16 cellular contexts compared by ENCODE assay signal in the genomic region with DNA sequence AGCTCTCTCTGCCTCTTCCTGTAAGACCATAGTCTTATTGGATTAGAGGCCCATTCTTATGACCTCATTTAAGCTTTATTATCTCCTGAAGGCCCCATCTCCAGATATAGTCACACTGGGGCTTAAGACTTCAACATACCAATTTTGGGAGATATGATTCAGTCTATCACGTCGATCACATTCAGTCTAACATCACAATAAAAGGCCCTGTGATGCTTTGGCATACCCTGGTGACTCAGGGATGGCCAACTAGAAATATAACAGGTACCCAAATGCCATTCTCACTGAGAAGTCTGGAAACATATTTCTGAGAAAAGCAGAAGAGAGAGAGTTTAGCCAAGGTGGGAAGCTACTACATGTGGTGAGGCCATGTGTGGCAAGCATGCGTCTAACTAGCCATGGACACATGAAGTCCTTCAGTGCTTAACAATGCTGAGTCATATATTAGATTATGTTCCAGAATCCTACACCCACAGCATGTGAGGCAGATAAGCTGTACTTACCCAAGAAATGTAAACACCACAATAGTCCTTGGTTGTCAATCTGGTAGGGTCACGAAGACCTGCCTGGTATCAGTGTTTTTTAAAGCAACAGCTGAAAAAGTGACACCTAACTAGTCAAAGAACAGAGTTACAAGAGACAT.
DNase-seq lines count a peak whose midpoint lies in the region; ATAC-seq, FAIRE-seq and TF ChIP-seq lines count a peak whose summit lies in the region.
"Had no signal": no experiment of that assay in that cellular context is flagged by ENCODE, and none has a peak within 500 bp of the region (broad histone marks: within the 10 kb centered on the region; RNA-seq: fewer than 3 reads in every experiment).

No MANE protein-coding gene starts in this region.

- intact Hi-C loops in mucosa of descending colon (cut with DNase I, micrococcal nuclease), result no loop called here
- intact Hi-C loops in sciatic nerve (cut with DNase I), result no loop called here

- H2BK15ac ChIP-seq in H1 (ENCODE audit: low read length), result no peak overlapping the region

- TF ChIP-seq EP300 in H1 (IDR thresholded peaks at IDR 0.05; ENCODE audit: borderline replicate concordance in 1 of 2, low read depth in 2 of 2, low read length in 2 of 2), result no peak

- H3K27me3 ChIP-seq in GM23248 (replicated peaks; ENCODE audit: insufficient read depth) (no peaks in the 10 kb centered on the region), H1 (replicated peaks in 1 of 4; ENCODE audit: control insufficient read depth in 3 of 4, extremely low read depth in 1 of 4, insufficient read depth in 3 of 4, low read length in 3 of 4) (peaks cover 0 to 9% (median 4%) of the 10 kb centered on the region in 4 experiments; a peak in 3 of 7 replicates)
- H3K27me3 ChIP-seq: tibial artery had no signal

- no peak overlapping the region for H3K18ac ChIP-seq in H1 (ENCODE audit: extremely low read depth, low read length)

- H3K23me2 ChIP-seq in H1 (ENCODE audit: low read depth, low read length), result no peaks in the 10 kb centered on the region

- H3K9me2 ChIP-seq in GM23248 (ENCODE audit: insufficient read depth), result no peaks in the 10 kb centered on the region

- no peak overlapping the region for H3K23ac ChIP-seq in H1 (ENCODE audit: insufficient read length)

- H2BK120ac ChIP-seq in H1 (replicated peaks; ENCODE audit: low read depth, low read length), result no peak overlapping the region

- POLR2A ChIA-PET in H1 (lab: Charles Lee; ENCODE audit: partially characterized antibody), result interaction anchor here (1.0 kb wide), 1 partner anchor 494 kb away, joined by 3 read pairs; no protein-coding TSS in a partner anchor

- TF ChIP-seq RAD21 in H1 (IDR thresholded peaks at IDR 0.05 in 1 of 2, conservative IDR thresholded peaks at IDR 0.05 in 1 of 2; ENCODE audit: low read depth in 2 of 2, low read length in 2 of 2), result no peak

- no peaks in the 10 kb centered on the region for H3K79me2 ChIP-seq in GM23248 (ENCODE audit: insufficient read depth)
- no peaks in the 10 kb centered on the region for H3K79me2 ChIP-seq in H1 (ENCODE audit: control insufficient read depth in 1 of 2, insufficient read depth in 2 of 2, low read length in 2 of 2)

- 86 to 87% methylated on average over 4 of the region's 4 CpGs for WGBS in GM23248 (ENCODE audit: low coverage in 1 of 2, low lambda C conversion rate in 2 of 2, missing lambda C conversion rate in 2 of 2), 2 experiments
- WGBS in H1 (ENCODE audit: extremely low coverage in 1 of 2, insufficient coverage in 1 of 2, insufficient read length in 1 of 2, insufficient replicate concordance in 2 of 2, low coverage in 1 of 2, low lambda C conversion rate in 2 of 2, missing lambda C conversion rate in 1 of 2), 2 experiments, result 86% methylated on average over 4 of the region's 4 CpGs; no CpG with 5 or more reads in 1 of the 2 experiments

- H3K4me2 ChIP-seq in GM23248 (ENCODE audit: unreplicated experiment) (no peak overlapping the region), H1 (ENCODE audit: insufficient read depth in 1 of 2, low read depth in 2 of 2, low read length in 2 of 2) (no peak overlapping the region)
- H3K4me2 ChIP-seq: KMS-11 had no signal

- no peaks in the 10 kb centered on the region for H3F3A ChIP-seq in GM23248 (ENCODE audit: insufficient read depth)

- no peak overlapping the region for H4K91ac ChIP-seq in H1 (replicated peaks; ENCODE audit: insufficient read length, low read length)

- no peak overlapping the region for H3K14ac ChIP-seq in H1 (ENCODE audit: insufficient read length)

- peak; percentile 77 for ATAC-seq in mucosa of descending colon
- ATAC-seq in sciatic nerve, result no peak
- ATAC-seq in HG03565 (IDR thresholded peaks at IDR 0.05; ENCODE audit: unreplicated experiment), result no peak
- ATAC-seq in GM19455 (IDR thresholded peaks at IDR 0.05; ENCODE audit: unreplicated experiment), result no peak
- ATAC-seq: naive thymus-derived CD4-positive, alpha-beta T cell had no signal

- H4K20me1 ChIP-seq in GM23248 (ENCODE audit: insufficient read depth) (no peaks in the 10 kb centered on the region), H1 (replicated peaks in 1 of 2; ENCODE audit: control insufficient read depth in 1 of 2, insufficient read depth in 2 of 2, low read length in 2 of 2) (no peaks in the 10 kb centered on the region)

- DNase-seq in GM23248 (peak; percentile 61), NB4 (ENCODE audit: low read depth) (peak; percentile 8), H1 (ENCODE audit: low read depth in 1 of 2, low spot score in 2 of 2) (no peak), mucosa of descending colon (no peak), sciatic nerve (ENCODE audit: low spot score) (no peak), COLO829 (ENCODE audit: low spot score) (no peak)
- DNase-seq: H7; naive thymus-derived CD4-positive, alpha-beta T cell; tibial artery had no signal

- no peak overlapping the region for H3K56ac ChIP-seq in H1 (replicated peaks; ENCODE audit: insufficient read length, low read depth, low read length)

- H3K9ac ChIP-seq in GM23248 (no peak overlapping the region), H1 (replicated peaks in 1 of 4; ENCODE audit: extremely low read depth in 1 of 4, low read depth in 3 of 4, low read length in 3 of 4) (no peak overlapping the region)
- H3K9ac ChIP-seq: KMS-11 had no signal

- TF ChIP-seq POLR2A in NB4 (IDR thresholded peaks at IDR 0.05; ENCODE audit: extremely low read depth, insufficient read length) (no peak), H1 (IDR thresholded peaks at IDR 0.05; ENCODE audit: control extremely low read depth in 1 of 2, low read depth in 2 of 2, low read length in 2 of 2) (no peak)

- H2AFZ ChIP-seq in GM23248, result no peak overlapping the region
- no peak overlapping the region for H2AFZ ChIP-seq in H1 (ENCODE audit: low read length)

- in situ Hi-C loops in GM23248 (cut with MboI), result no loop called here

- TF ChIP-seq CTCF in NB4 (IDR thresholded peaks at IDR 0.05; ENCODE audit: low read depth, low read length), result no peak
- TF ChIP-seq CTCF in H1 (IDR thresholded peaks at IDR 0.05; ENCODE audit: control extremely low read depth in 1 of 3, insufficient read depth in 1 of 3, low read depth in 1 of 3, low read length in 3 of 3), result no peak
- no peak for TF ChIP-seq CTCF in mucosa of descending colon (IDR thresholded peaks at IDR 0.05)

- H3K27ac ChIP-seq in GM23248 (no peak overlapping the region), H1 (ENCODE audit: low read depth, low read length) (no peak overlapping the region)
- H3K27ac ChIP-seq: KMS-11, skin epidermis, tibial artery had no signal

- H2AK5ac ChIP-seq in H1 (ENCODE audit: low read depth, low read length), result no peak overlapping the region

- H3K4me3 ChIP-seq in GM23248 (no peak overlapping the region), NB4 (ENCODE audit: low read depth, low read length) (no peak overlapping the region), H1 (ENCODE audit: extremely low read depth in 1 of 4, insufficient read depth in 2 of 4, low read depth in 3 of 4, low read length in 4 of 4) (no peak overlapping the region), mucosa of descending colon (no peak overlapping the region)
- H3K4me3 ChIP-seq: skin epidermis, tibial artery had no signal

- FAIRE-seq in H1 (lab: Jason Lieb, UNC), result no peak
- FAIRE-seq: endometrium, TTC549 had no signal

- H2BK20ac ChIP-seq in H1 (ENCODE audit: low read length), result no peak overlapping the region

- no peak overlapping the region for H4K8ac ChIP-seq in H1 (ENCODE audit: extremely low read depth, insufficient read depth, low read length)

- H3K4ac ChIP-seq in H1 (replicated peaks; ENCODE audit: insufficient read length, low read depth, low read length), result peak overlapping the region; percentile 13

- H2BK5ac ChIP-seq in H1 (ENCODE audit: low read depth, low read length), result no peak overlapping the region

- H3K36me3 ChIP-seq in GM23248 (ENCODE audit: low read depth) (no peaks in the 10 kb centered on the region), H1 (ENCODE audit: control insufficient read depth in 2 of 4, insufficient read depth in 4 of 4, low read length in 3 of 4) (no peaks in the 10 kb centered on the region), mucosa of descending colon (ENCODE audit: low read depth) (no peaks in the 10 kb centered on the region)
- H3K36me3 ChIP-seq: tibial artery had no signal

- H3K4me1 ChIP-seq in GM23248 (ENCODE audit: insufficient read depth), result no peaks in the 10 kb centered on the region
- H3K4me1 ChIP-seq in H1 (replicated peaks in 1 of 4; ENCODE audit: control insufficient read depth in 3 of 4, insufficient read depth in 4 of 4, low read length in 3 of 4), result no peaks in the 10 kb centered on the region
- no peaks in the 10 kb centered on the region for H3K4me1 ChIP-seq in mucosa of descending colon (ENCODE audit: low read depth)

- H3K79me1 ChIP-seq in H1 (ENCODE audit: low read depth, low read length), result no peaks in the 10 kb centered on the region

- no peak overlapping the region for H4K5ac ChIP-seq in H1 (ENCODE audit: insufficient read length, low read depth, low read length)

- H3K9me3 ChIP-seq in GM23248 (ENCODE audit: low read depth) (no peaks in the 10 kb centered on the region), H1 (ENCODE audit: insufficient read depth in 2 of 2, low read depth in 1 of 2, low read length in 1 of 2) (no peaks in the 10 kb centered on the region), mucosa of descending colon (no peaks in the 10 kb centered on the region)
- H3K9me3 ChIP-seq: Caco-2, tibial artery had no signal

- no peak overlapping the region for H2BK12ac ChIP-seq in H1 (ENCODE audit: low read depth, low read length)

- CTCF ChIA-PET in H1 (lab: Charles Lee; ENCODE audit: partially characterized antibody), result interaction anchor here (0.6 kb wide), 1 partner anchor 78 kb away, joined by 3 read pairs; no protein-coding TSS in a partner anchor

TF ChIP-seq in H1, 55 proteins besides CTCF, POLR2A, EP300 and RAD21:
- TF ChIP-seq CHD1 (IDR thresholded peaks at IDR 0.05; ENCODE audit: low read depth, low read length) (no peak), SP1 (IDR thresholded peaks at IDR 0.05; ENCODE audit: low read depth, low read length) (no peak), KDM1A (IDR thresholded peaks at IDR 0.05; ENCODE audit: borderline replicate concordance, low read length) (no peak), CBX8 (IDR thresholded peaks at IDR 0.05; ENCODE audit: borderline replicate concordance, low read depth, low read length) (no peak), TBP (IDR thresholded peaks at IDR 0.05; ENCODE audit: low read depth, low read length) (no peak), YY1 (IDR thresholded peaks at IDR 0.05; ENCODE audit: low read depth, low read length) (no peak), JUND (IDR thresholded peaks at IDR 0.05; ENCODE audit: low read length) (no peak), SIN3A (conservative IDR thresholded peaks at IDR 0.05 in 1 of 2, IDR thresholded peaks at IDR 0.05 in 1 of 2; ENCODE audit: low read depth in 1 of 2, low read length in 2 of 2) (no peak), EZH2 (IDR thresholded peaks at IDR 0.05; ENCODE audit: low read depth, low read length, severe bottlenecking) (no peak), GTF2F1 (IDR thresholded peaks at IDR 0.05; ENCODE audit: borderline replicate concordance, low read depth, low read length) (no peak), SP2 (IDR thresholded peaks at IDR 0.05; ENCODE audit: low read length) (no peak), EGR1 (IDR thresholded peaks at IDR 0.05; ENCODE audit: borderline replicate concordance, low read depth, low read length) (no peak)
TF ChIP-seq in H1: peak in this region for 0.

Comparison
In these comparisons a context has a peak if more than half of its experiments do, and no peak if none do; other contexts are left out.
1. DNase-seq: peak in GM23248 (single experiment) and NB4 (single experiment); none in H1 (0 of 2), mucosa of descending colon (0 of 3), sciatic nerve (single experiment) and COLO829 (single experiment).